8 cellular contexts compared by ENCODE assay signal in the genomic region with DNA sequence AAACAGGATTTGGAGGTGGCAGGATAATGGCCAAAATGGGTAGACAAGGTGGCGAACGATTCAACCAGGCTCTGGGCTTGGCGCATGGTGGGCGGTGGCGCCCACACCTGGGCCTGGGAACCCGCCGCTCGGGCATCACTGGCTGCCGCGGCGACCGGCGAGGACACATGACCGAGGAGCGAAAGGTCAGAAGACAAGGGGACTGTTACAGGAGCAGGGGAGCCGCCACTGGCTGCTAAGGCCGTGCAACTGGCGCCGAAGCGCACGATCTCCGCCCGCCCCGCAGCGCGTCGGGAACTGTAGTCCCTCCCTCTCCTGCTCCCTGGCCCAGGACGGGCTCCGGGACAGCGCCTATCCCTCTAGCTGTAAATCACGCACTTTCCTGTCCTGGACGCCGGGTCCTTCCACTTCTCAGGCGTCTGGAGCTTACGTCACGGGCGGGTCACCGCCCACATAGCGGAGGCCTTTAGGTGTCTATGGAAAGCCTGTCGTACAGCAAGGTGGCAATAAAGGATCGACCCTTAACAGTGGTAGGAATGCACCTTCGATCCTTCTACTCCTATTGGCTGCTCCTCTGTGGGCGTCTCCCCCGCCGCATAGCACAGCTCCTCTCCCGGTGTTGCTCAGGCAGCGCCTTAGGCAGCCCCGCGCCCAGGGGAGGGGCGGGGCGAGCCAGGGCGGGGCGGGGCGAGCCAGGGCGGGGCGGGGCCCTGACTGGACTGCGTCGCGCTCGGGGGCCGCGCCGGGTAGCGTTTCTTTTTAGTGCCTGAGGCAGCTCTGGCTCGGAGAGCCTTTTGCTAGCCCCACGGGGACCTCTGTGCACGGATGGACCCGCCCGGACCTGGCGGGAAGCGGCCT. TPM values are rescaled to one million over a fixed set of nuclear protein-coding genes. Genes with fewer than 3 reads are reported as not detected.
DNase-seq lines count a peak whose midpoint lies in the region; ATAC-seq and TF ChIP-seq lines count a peak whose summit lies in the region.

A gene with protein sequence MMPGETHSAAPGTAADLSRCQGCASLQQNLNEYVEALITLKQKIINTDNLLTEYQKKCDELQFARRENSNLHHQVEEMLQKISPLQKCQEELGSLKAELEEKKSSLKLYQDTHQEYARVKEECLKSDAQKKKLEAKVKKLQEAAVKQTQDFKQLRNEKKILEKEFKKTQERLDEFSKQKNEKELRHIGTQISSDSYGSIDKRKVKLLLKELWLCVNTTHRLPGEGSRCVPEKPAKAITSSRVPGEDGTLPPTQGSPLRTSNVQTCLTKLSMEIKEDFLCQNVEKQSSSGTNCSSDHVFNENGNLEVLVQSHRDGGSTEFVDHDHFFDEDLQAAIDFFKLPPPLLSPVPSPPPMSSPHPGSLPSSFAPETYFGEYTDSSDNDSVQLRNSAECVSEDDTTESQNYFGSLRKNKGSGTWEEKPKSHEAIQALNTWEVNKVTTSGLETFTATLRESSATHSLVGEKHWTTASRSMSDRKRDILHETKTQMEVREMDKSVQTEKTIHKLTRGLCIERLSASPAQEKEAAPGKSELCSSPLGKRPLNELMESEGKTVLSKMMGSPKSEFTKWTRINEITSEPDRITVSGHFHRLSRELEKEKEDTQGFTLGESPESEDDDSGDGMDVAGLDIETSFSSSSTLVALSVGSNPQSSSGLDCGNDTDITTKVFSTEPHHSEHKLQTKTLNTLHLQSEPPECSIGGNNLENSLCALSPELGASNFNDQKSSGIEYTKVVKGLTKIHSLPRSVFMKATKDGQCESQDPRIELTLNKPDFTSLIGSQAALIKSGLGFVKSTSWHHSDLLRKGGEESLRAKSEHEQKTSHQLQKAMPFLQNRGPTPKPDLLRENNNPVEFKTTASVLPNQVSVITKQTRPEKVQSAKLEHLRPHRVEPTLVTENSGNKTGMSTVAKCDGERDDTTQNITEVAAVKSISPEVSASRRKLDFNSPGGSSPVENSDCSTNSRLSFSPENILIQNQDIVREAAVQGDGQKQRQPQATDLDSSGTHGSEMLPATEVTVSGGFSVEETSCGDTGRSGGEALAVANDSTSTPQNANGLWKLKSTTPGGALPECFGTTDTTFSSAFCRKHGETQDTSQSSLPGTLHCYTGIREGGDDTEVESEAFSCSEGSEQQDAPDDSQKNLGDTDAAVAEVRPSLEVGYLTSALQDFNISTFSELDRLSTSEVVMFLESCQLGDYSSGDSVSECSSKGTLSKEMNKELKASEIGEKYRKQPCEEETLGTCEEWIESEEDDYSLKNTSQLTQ (N-terminal part only) (plus strand): TSS at position 717 of the 858 bp plus-strand sequence. CDS start 239 bp downstream, outside the sequence.

- peak within 1 kb of the TSS; percentile 95 for H3K27ac Mint-ChIP-seq in T-helper 2 cell treated with Interferon-gamma antibody and Interleukin-4, amounts not matched to agents 5 μg/mL and 100 μg/mL, for 36 hours

- no peaks in the 10 kb centered on the region for H3K9me3 ChIP-seq in ascending aorta
- no peaks in the 10 kb centered on the region for H3K9me3 ChIP-seq in right cardiac atrium (ENCODE audit: control insufficient read depth, low read length)
- H3K9me3 ChIP-seq in vagina: no peaks in the 10 kb centered on the region

- no peaks in the 10 kb centered on the region for H3K36me3 Mint-ChIP-seq in T-helper 2 cell treated with Interferon-gamma antibody and Interleukin-4, amounts not matched to agents 5 μg/mL and 100 μg/mL, for 36 hours (ENCODE audit: low read depth)

- no peak for TF ChIP-seq CTCF in ascending aorta (IDR thresholded peaks at IDR 0.05)
- TF ChIP-seq CTCF in vagina (IDR thresholded peaks at IDR 0.05): no peak

- TF ChIP-seq POLR2A in vagina (IDR thresholded peaks at IDR 0.05): peak in 1 of 2 donors; percentile 31

- H3K27ac ChIP-seq in ascending aorta: peak within 1 kb of the TSS; percentile 94 to 95
- peak within 1 kb of the TSS; percentile 91 for H3K27ac ChIP-seq in right cardiac atrium (ENCODE audit: low read length)
- H3K27ac ChIP-seq in vagina: peak within 1 kb of the TSS; percentile 93

- under 1% methylated on average over 71 of the region's 71 CpGs for WGBS in right cardiac atrium

- H3K36me3 ChIP-seq in ascending aorta (no peaks in the 10 kb centered on the region), vagina (no peaks in the 10 kb centered on the region)

- H3K4me1 Mint-ChIP-seq in T-helper 2 cell treated with Interferon-gamma antibody and Interleukin-4, amounts not matched to agents 5 μg/mL and 100 μg/mL, for 36 hours (ENCODE audit: low read depth): peaks cover 22% of the 10 kb centered on the region

- ATAC-seq in GM18502 (IDR thresholded peaks at IDR 0.05; ENCODE audit: poor library complexity, unreplicated experiment) (peak; percentile 82), HG02970 (IDR thresholded peaks at IDR 0.05; ENCODE audit: low FRiP score, unreplicated experiment) (peak; percentile 84), right cardiac atrium (peak; percentile 99 to 100)

- H3K9me3 Mint-ChIP-seq in T-helper 2 cell treated with Interferon-gamma antibody and Interleukin-4, amounts not matched to agents 5 μg/mL and 100 μg/mL, for 36 hours: no peaks in the 10 kb centered on the region

- H3K4me1 ChIP-seq in ascending aorta (peaks cover 15 to 27% of the 10 kb centered on the region in 2 donors), right cardiac atrium (ENCODE audit: control insufficient read depth, insufficient read depth, low read length) (peaks cover 6% of the 10 kb centered on the region), vagina (peaks cover 41% of the 10 kb centered on the region)

- peak within 1 kb of the TSS; percentile 96 for H3K4me3 Mint-ChIP-seq in T-helper 2 cell treated with Interferon-gamma antibody and Interleukin-4, amounts not matched to agents 5 μg/mL and 100 μg/mL, for 36 hours

- peak; percentile 99 to 100 for DNase-seq in NCI-H1930 (lab: John Stamatoyannopoulos, UW)
- peak; percentile 92 for DNase-seq in T-helper 2 cell treated with Interferon-gamma antibody and Interleukin-4, amounts not matched to agents 5 μg/mL and 100 μg/mL, for 36 hours (ENCODE audit: low spot score)
- peak; percentile 95 to 99 for DNase-seq in ascending aorta (ENCODE audit: low spot score in 2 of 2)
- DNase-seq in right cardiac atrium: peak; percentile 98 to 99 (median 99)
- DNase-seq in putamen (ENCODE audit: low spot score): peak; percentile 98
- DNase-seq in vagina (ENCODE audit: extremely low spot score in 2 of 2): peak in 1 of 2 donors; percentile 99

- H3K27me3 ChIP-seq in ascending aorta: no peaks in the 10 kb centered on the region
- H3K27me3 ChIP-seq in right cardiac atrium (ENCODE audit: control insufficient read depth, insufficient read depth): no peaks in the 10 kb centered on the region
- H3K27me3 ChIP-seq in vagina: no peaks in the 10 kb centered on the region

- intact Hi-C loops in ascending aorta (cut with DNase I): loop anchor here (1.0 to 10.0 kb wide), 7 partner anchors 10 to 1310 kb away; a partner anchor contains a TSS
- intact Hi-C loops in right cardiac atrium (cut with DNase I): loop anchor here in 1 of 4 donors (5.0 kb wide), 1 partner anchor 280 kb away; a partner anchor contains a TSS
- intact Hi-C loops in vagina (cut with DNase I): no loop called here

- H3K27me3 Mint-ChIP-seq in T-helper 2 cell treated with Interferon-gamma antibody and Interleukin-4, amounts not matched to agents 5 μg/mL and 100 μg/mL, for 36 hours (ENCODE audit: low read depth): no peaks in the 10 kb centered on the region

- H3K4me3 ChIP-seq in ascending aorta: peak within 1 kb of the TSS; percentile 84 to 99
- peak within 1 kb of the TSS; percentile 86 for H3K4me3 ChIP-seq in right cardiac atrium (ENCODE audit: low read length)
- H3K4me3 ChIP-seq in vagina: peak within 1 kb of the TSS; percentile 79 to 99

RNA-seq across cellular contexts. Expression of the gene that starts here (rescaled TPM):
- total RNA-seq in ascending aorta: 13.5 TPM
- total RNA-seq in right cardiac atrium: 10 to 100 TPM; 17.5 to 19.5 (median 18.7) TPM
- 5.6 TPM for polyA plus RNA-seq in right cardiac atrium
- total RNA-seq in vagina: 23.1 TPM
